ENCODE assay signal across 16 cellular contexts in genomic region chr21:14752006-14752909, GRCh38.
"Had no signal": no experiment of that assay in that cellular context is flagged by ENCODE, and none has a peak within 500 bp of the region (broad histone marks: within the 10 kb centered on the region; RNA-seq: fewer than 3 reads in every experiment).

No MANE protein-coding gene starts in this region.

- H3K4me1 ChIP-seq: ascending aorta, colonic mucosa, esophagus muscularis mucosa, heart right ventricle, prostate gland had no signal

- H3K36me3 ChIP-seq: ascending aorta, colonic mucosa, esophagus muscularis mucosa, heart right ventricle, prostate gland had no signal

- DNase-seq: activated CD4-positive, alpha-beta T cell treated with anti-CD3 and anti-CD28 coated beads for 1 hour; activated CD8-positive, alpha-beta memory T cell treated with anti-CD3 and anti-CD28 coated beads for 24 hours; activated CD8-positive, alpha-beta memory T cell treated with anti-CD3 and anti-CD28 coated beads, Interleukin-2, amount 50 U/mL, for 48 hours; activated gamma-delta T cell; colonic mucosa; heart right ventricle; mesenchymal stem cell; naive thymus-derived CD8-positive, alpha-beta T cell; right cardiac atrium; stimulated activated CD4-positive, alpha-beta T cell treated with anti-CD3 and anti-CD28 coated beads, Interleukin-15, amount 100 ng/mL, for 24 hours; stimulated activated CD4-positive, alpha-beta T cell treated with anti-CD3 and anti-CD28 coated beads, Interleukin-2, amount 100 ng/mL, for 48 hours; T1000 had no signal

- H3K9me3 ChIP-seq: ascending aorta, colonic mucosa, esophagus muscularis mucosa, prostate gland had no signal

- H3K4me3 ChIP-seq: ascending aorta, colonic mucosa, esophagus muscularis mucosa, heart right ventricle, prostate gland, skin epidermis had no signal

- ATAC-seq: heart right ventricle; naive thymus-derived CD8-positive, alpha-beta T cell; right cardiac atrium had no signal
